ENCODE assay signal across 8 cellular contexts in genomic region chr12:1591543-1591942, GRCh38. TPM values are rescaled to one million over a fixed set of nuclear protein-coding genes. Genes with fewer than 3 reads are reported as not detected.
DNase-seq lines count a peak whose midpoint lies in the region; ATAC-seq and TF ChIP-seq lines count a peak whose summit lies in the region.

No MANE protein-coding gene starts in this region.

- no peaks in the 10 kb centered on the region for H3K36me3 ChIP-seq in suprapubic skin

- no peak for DNase-seq in activated T-cell treated with anti-CD3 and anti-CD28 coated beads, Interleukin-2, amount 50 U/mL, for 24 hours
- no peak for DNase-seq in activated T-cell treated with anti-CD3 and anti-CD28 coated beads, Interleukin-2, amount 50 U/mL, for 48 hours
- no peak for DNase-seq in activated T-helper 1 cell treated with anti-CD3 and anti-CD28 coated beads, Interleukin-12 subunit alpha, Interleukin-12 subunit beta, Interleukin-2, Interleukin-4 antibody, amounts not matched to agents 30 ng/mL and 10 ng/mL and 1 ng/mL, durations not matched to agents 14 hours and 24 hours and 36 hours (ENCODE audit: low spot score)
- DNase-seq in immature natural killer cell, result no peak
- DNase-seq in suprapubic skin (ENCODE audit: low spot score in 2 of 2), result no peak
- DNase-seq in T1000 (lab: John Stamatoyannopoulos, UW), result no peak
- no peak for DNase-seq in HK-2 (ENCODE audit: unreplicated experiment)

- peaks cover 74% of the 10 kb centered on the region for H3K4me1 ChIP-seq in suprapubic skin

- TF ChIP-seq EP300 in suprapubic skin (IDR thresholded peaks at IDR 0.05), result no peak

- H3K27ac Mint-ChIP-seq in activated T-cell treated with anti-CD3 and anti-CD28 coated beads, Interleukin-2, amount 50 U/mL, for 24 hours, result peak overlapping the region; percentile 89
- peak overlapping the region; percentile 74 for H3K27ac Mint-ChIP-seq in activated T-helper 1 cell treated with anti-CD3 and anti-CD28 coated beads, Interleukin-12 subunit alpha, Interleukin-12 subunit beta, Interleukin-2, Interleukin-4 antibody, amounts not matched to agents 30 ng/mL and 10 ng/mL and 1 ng/mL, durations not matched to agents 14 hours and 24 hours and 36 hours
- peak overlapping the region; percentile 20 to 80 (median 52) for H3K27ac Mint-ChIP-seq in immature natural killer cell

- H3K4me3 ChIP-seq in suprapubic skin, result peak overlapping the region; percentile 90

- no peak for ATAC-seq in HG03135 (IDR thresholded peaks at IDR 0.05; ENCODE audit: unreplicated experiment)

- no peaks in the 10 kb centered on the region for H3K27me3 ChIP-seq in suprapubic skin

- TF ChIP-seq CTCF in suprapubic skin (IDR thresholded peaks at IDR 0.05), result no peak

- H3K27me3 Mint-ChIP-seq in activated T-cell treated with anti-CD3 and anti-CD28 coated beads, Interleukin-2, amount 50 U/mL, for 24 hours, result no peaks in the 10 kb centered on the region
- H3K27me3 Mint-ChIP-seq in activated T-helper 1 cell treated with anti-CD3 and anti-CD28 coated beads, Interleukin-12 subunit alpha, Interleukin-12 subunit beta, Interleukin-2, Interleukin-4 antibody, amounts not matched to agents 30 ng/mL and 10 ng/mL and 1 ng/mL, durations not matched to agents 14 hours and 24 hours and 36 hours (ENCODE audit: insufficient read depth), result no peaks in the 10 kb centered on the region
- H3K27me3 Mint-ChIP-seq in immature natural killer cell (ENCODE audit: low read depth in 3 of 3), result peaks cover 6 to 15% (median 15%) of the 10 kb centered on the region in 3 donors

- no peak overlapping the region for H3K27ac ChIP-seq in suprapubic skin

- peak overlapping the region; percentile 93 for H3K4me3 Mint-ChIP-seq in activated T-cell treated with anti-CD3 and anti-CD28 coated beads, Interleukin-2, amount 50 U/mL, for 24 hours
- peak overlapping the region; percentile 99 for H3K4me3 Mint-ChIP-seq in activated T-helper 1 cell treated with anti-CD3 and anti-CD28 coated beads, Interleukin-12 subunit alpha, Interleukin-12 subunit beta, Interleukin-2, Interleukin-4 antibody, amounts not matched to agents 30 ng/mL and 10 ng/mL and 1 ng/mL, durations not matched to agents 14 hours and 24 hours and 36 hours
- peak overlapping the region; percentile 82 to 91 (median 88) for H3K4me3 Mint-ChIP-seq in immature natural killer cell

- H3K36me3 Mint-ChIP-seq in activated T-cell treated with anti-CD3 and anti-CD28 coated beads, Interleukin-2, amount 50 U/mL, for 24 hours (ENCODE audit: low read depth), result peaks cover 42% of the 10 kb centered on the region
- H3K36me3 Mint-ChIP-seq in activated T-helper 1 cell treated with anti-CD3 and anti-CD28 coated beads, Interleukin-12 subunit alpha, Interleukin-12 subunit beta, Interleukin-2, Interleukin-4 antibody, amounts not matched to agents 30 ng/mL and 10 ng/mL and 1 ng/mL, durations not matched to agents 14 hours and 24 hours and 36 hours (ENCODE audit: low read depth), result peaks cover 26% of the 10 kb centered on the region
- peaks cover 0 to 6% (median 5%) of the 10 kb centered on the region in 3 donors for H3K36me3 Mint-ChIP-seq in immature natural killer cell

- H3K4me1 Mint-ChIP-seq in activated T-cell treated with anti-CD3 and anti-CD28 coated beads, Interleukin-2, amount 50 U/mL, for 24 hours (ENCODE audit: low read depth), result peaks cover 68% of the 10 kb centered on the region
- peaks cover 64% of the 10 kb centered on the region for H3K4me1 Mint-ChIP-seq in activated T-helper 1 cell treated with anti-CD3 and anti-CD28 coated beads, Interleukin-12 subunit alpha, Interleukin-12 subunit beta, Interleukin-2, Interleukin-4 antibody, amounts not matched to agents 30 ng/mL and 10 ng/mL and 1 ng/mL, durations not matched to agents 14 hours and 24 hours and 36 hours (ENCODE audit: low read depth)
- H3K4me1 Mint-ChIP-seq in immature natural killer cell, result peaks cover 60 to 74% of the 10 kb centered on the region in 2 donors

- H3K9me3 Mint-ChIP-seq in activated T-cell treated with anti-CD3 and anti-CD28 coated beads, Interleukin-2, amount 50 U/mL, for 24 hours, result no peaks in the 10 kb centered on the region
- H3K9me3 Mint-ChIP-seq in activated T-helper 1 cell treated with anti-CD3 and anti-CD28 coated beads, Interleukin-12 subunit alpha, Interleukin-12 subunit beta, Interleukin-2, Interleukin-4 antibody, amounts not matched to agents 30 ng/mL and 10 ng/mL and 1 ng/mL, durations not matched to agents 14 hours and 24 hours and 36 hours, result no peaks in the 10 kb centered on the region
- no peaks in the 10 kb centered on the region for H3K9me3 Mint-ChIP-seq in immature natural killer cell

- TF ChIP-seq POLR2A in suprapubic skin (IDR thresholded peaks at IDR 0.05), result no peak

- WGBS in suprapubic skin, result 31% methylated on average over 4 of the region's 4 CpGs

- no peaks in the 10 kb centered on the region for H3K9me3 ChIP-seq in suprapubic skin

- intact Hi-C loops in activated T-helper 1 cell treated with anti-CD3 and anti-CD28 coated beads, Interleukin-12 subunit alpha, Interleukin-12 subunit beta, Interleukin-2, Interleukin-4 antibody, amounts not matched to agents 30 ng/mL and 10 ng/mL and 1 ng/mL, durations not matched to agents 14 hours and 24 hours and 36 hours (cut with micrococcal nuclease), result loop anchor here (1.0 to 10.0 kb wide), 10 partner anchors 13 to 1207 kb away; partner anchors contain the start of genes ADIPOR2, B4GALNT3, KDM5A and RAD52

RNA-seq across cellular contexts. Expression of gene FBXL14, which starts 2.8 kb away (rescaled TPM):
- total RNA-seq in activated T-helper 1 cell treated with anti-CD3 and anti-CD28 coated beads, Interleukin-12 subunit alpha, Interleukin-12 subunit beta, Interleukin-2, Interleukin-4 antibody, amounts not matched to agents 30 ng/mL and 10 ng/mL and 1 ng/mL, durations not matched to agents 14 hours and 24 hours and 36 hours, result 19.4 and 20.4 TPM in 2 replicates
- polyA plus RNA-seq in immature natural killer cell, result 10 to 100 TPM in 2 of 3 donors, 1 to 10 TPM in 1; 9.4 to 15.1 (median 11.1) TPM
- total RNA-seq in suprapubic skin, result 10 to 100 TPM in 1 of 4 donors, 1 to 10 TPM in 3; 5.4 to 12.4 (median 7.6) TPM

RNA-seq across cellular contexts. Expression of gene WNT5B, which starts 37.5 kb away (rescaled TPM):
- 1.1 and 2.0 TPM in 2 replicates for total RNA-seq in activated T-helper 1 cell treated with anti-CD3 and anti-CD28 coated beads, Interleukin-12 subunit alpha, Interleukin-12 subunit beta, Interleukin-2, Interleukin-4 antibody, amounts not matched to agents 30 ng/mL and 10 ng/mL and 1 ng/mL, durations not matched to agents 14 hours and 24 hours and 36 hours
- polyA plus RNA-seq in immature natural killer cell, result not detected
- 10 to 100 TPM in 1 of 4 donors, 1 to 10 TPM in 3; 7.3 to 12.8 (median 8.3) TPM for total RNA-seq in suprapubic skin
